ENCODE assay signal across 23 cellular contexts in genomic region chr7:18575989-18576572, GRCh38.
DNase-seq lines count a peak whose midpoint lies in the region; ATAC-seq and TF ChIP-seq lines count a peak whose summit lies in the region.
"Had no signal": no experiment of that assay in that cellular context is flagged by ENCODE, and none has a peak within 500 bp of the region (broad histone marks: within the 10 kb centered on the region; RNA-seq: fewer than 3 reads in every experiment).

No MANE protein-coding gene starts in this region.

- H3K36me3 ChIP-seq in DOHH2 (ENCODE audit: control insufficient read depth, low read length) (peaks cover 2% of the 10 kb centered on the region; the same call in 1 of the 2 replicates), MM.1S (replicated peaks; ENCODE audit: insufficient read depth, low read length) (no peaks in the 10 kb centered on the region), testis (ENCODE audit: low read depth, missing control alignments) (no peaks in the 10 kb centered on the region), ovary (no peaks in the 10 kb centered on the region)

- no peaks in the 10 kb centered on the region for H3K9me3 Mint-ChIP-seq in stimulated activated effector memory CD8-positive, alpha-beta T cell treated with anti-CD3 and anti-CD28 coated beads, Interleukin-12 subunit alpha, Interleukin-12 subunit beta, amount 100 ng/mL, for 72 hours
- H3K9me3 Mint-ChIP-seq: CD14-positive monocyte had no signal

- no peak overlapping the region for H3K4me3 Mint-ChIP-seq in stimulated activated effector memory CD8-positive, alpha-beta T cell treated with anti-CD3 and anti-CD28 coated beads, Interleukin-12 subunit alpha, Interleukin-12 subunit beta, amount 100 ng/mL, for 72 hours
- H3K4me3 Mint-ChIP-seq: CD14-positive monocyte had no signal

- H3K27ac ChIP-seq in DOHH2 (ENCODE audit: low read depth, low read length) (no peak overlapping the region), MM.1S (ENCODE audit: low read length) (no peak overlapping the region), testis (no peak overlapping the region), ovary (no peak overlapping the region)
- H3K27ac ChIP-seq: A549, GM23248, PC-9 had no signal

- TF ChIP-seq EP300 in ovary (IDR thresholded peaks at IDR 0.05): no peak

- WGBS in testis, 2 donors: 79 to 83% methylated on average over 4 of the region's 4 CpGs
- 53 to 63% (median 58%) methylated on average over 4 of the region's 4 CpGs for WGBS in ovary, 3 donors

- no peaks in the 10 kb centered on the region for H3K36me3 Mint-ChIP-seq in stimulated activated effector memory CD8-positive, alpha-beta T cell treated with anti-CD3 and anti-CD28 coated beads, Interleukin-12 subunit alpha, Interleukin-12 subunit beta, amount 100 ng/mL, for 72 hours

- H3K4me1 Mint-ChIP-seq in stimulated activated effector memory CD8-positive, alpha-beta T cell treated with anti-CD3 and anti-CD28 coated beads, Interleukin-12 subunit alpha, Interleukin-12 subunit beta, amount 100 ng/mL, for 72 hours: peaks cover 15% of the 10 kb centered on the region

- H3K9me3 ChIP-seq in DOHH2 (ENCODE audit: control insufficient read depth, insufficient read depth, low read length) (no peaks in the 10 kb centered on the region), MM.1S (replicated peaks; ENCODE audit: insufficient read depth, low read length) (no peaks in the 10 kb centered on the region), testis (no peaks in the 10 kb centered on the region), ovary (no peaks in the 10 kb centered on the region)
- H3K9me3 ChIP-seq: A549, SK-N-SH had no signal

- no peaks in the 10 kb centered on the region for H3K9me2 ChIP-seq in DOHH2 (replicated peaks; ENCODE audit: control insufficient read depth, low read length)
- no peaks in the 10 kb centered on the region for H3K9me2 ChIP-seq in MM.1S (replicated peaks; ENCODE audit: insufficient read depth, low read length)
- H3K9me2 ChIP-seq: SK-N-SH had no signal

- H3F3A ChIP-seq in DOHH2 (ENCODE audit: control insufficient read depth, insufficient read depth) (0 out of 2 replicates have a peak, but pooled peaks cover 3% of the 10 kb centered on the region), MM.1S (ENCODE audit: insufficient read depth, low read length) (no peaks in the 10 kb centered on the region)

- H3K9ac ChIP-seq in MM.1S (ENCODE audit: low read length): no peak overlapping the region
- H3K9ac ChIP-seq: GM23248, SK-N-SH had no signal

- H3K79me2 ChIP-seq in DOHH2 (ENCODE audit: control insufficient read depth, low read length): peaks cover 8% of the 10 kb centered on the region
- peaks cover 43% of the 10 kb centered on the region for H3K79me2 ChIP-seq in MM.1S (ENCODE audit: low read length)

- H3K4me3 ChIP-seq in DOHH2 (ENCODE audit: low read length) (no peak overlapping the region), MM.1S (ENCODE audit: low read length) (no peak overlapping the region), testis (no peak overlapping the region), ovary (no peak overlapping the region)
- H3K4me3 ChIP-seq: A549, GM23248, PC-9 had no signal

- no peak for TF ChIP-seq POLR2A in testis (IDR thresholded peaks at IDR 0.05)
- TF ChIP-seq POLR2A in ovary (IDR thresholded peaks at IDR 0.05): no peak

- H4K20me1 ChIP-seq in DOHH2 (ENCODE audit: control insufficient read depth, insufficient read depth, low read depth, low read length) (no peaks in the 10 kb centered on the region), MM.1S (ENCODE audit: insufficient read depth, low read length) (no peaks in the 10 kb centered on the region)

- H3K27me3 ChIP-seq in DOHH2 (ENCODE audit: control insufficient read depth, low read length) (no peaks in the 10 kb centered on the region), MM.1S (replicated peaks; ENCODE audit: insufficient read depth, low read length) (no peaks in the 10 kb centered on the region), testis (no peaks in the 10 kb centered on the region), ovary (no peaks in the 10 kb centered on the region)

- peak overlapping the region; percentile 10 for H3K27ac Mint-ChIP-seq in stimulated activated effector memory CD8-positive, alpha-beta T cell treated with anti-CD3 and anti-CD28 coated beads, Interleukin-12 subunit alpha, Interleukin-12 subunit beta, amount 100 ng/mL, for 72 hours

- no peak for ATAC-seq in stimulated activated effector memory CD8-positive, alpha-beta T cell treated with anti-CD3 and anti-CD28 coated beads, Interleukin-12 subunit alpha, Interleukin-12 subunit beta, amount 100 ng/mL, for 72 hours
- ATAC-seq: A549, HCT116, Right ventricle myocardium inferior had no signal

- H3K4me1 ChIP-seq in DOHH2 (ENCODE audit: control insufficient read depth, low read length): peaks cover 60% of the 10 kb centered on the region
- peaks cover 17% of the 10 kb centered on the region for H3K4me1 ChIP-seq in MM.1S (ENCODE audit: low read length)
- no peaks in the 10 kb centered on the region for H3K4me1 ChIP-seq in testis
- H3K4me1 ChIP-seq in ovary (ENCODE audit: insufficient read depth): no peaks in the 10 kb centered on the region
- H3K4me1 ChIP-seq: A549 had no signal

- TF ChIP-seq CTCF in DOHH2 (IDR thresholded peaks at IDR 0.05; ENCODE audit: low read depth, low read length, poor library complexity, severe bottlenecking): no peak
- no peak for TF ChIP-seq CTCF in MM.1S (IDR thresholded peaks at IDR 0.05; ENCODE audit: low read length)
- no peak for TF ChIP-seq CTCF in testis (IDR thresholded peaks at IDR 0.05)
- no peak for TF ChIP-seq CTCF in ovary (IDR thresholded peaks at IDR 0.05)

- peak overlapping the region; percentile 30; the same call in 1 of the 2 replicates for H3K4me2 ChIP-seq in DOHH2 (ENCODE audit: low read length)
- 0 out of 2 replicates have a peak overlapping the region, but pooled peaks have one; percentile 21 for H3K4me2 ChIP-seq in MM.1S (ENCODE audit: low read depth, low read length)
- H3K4me2 ChIP-seq: A549, PC-9, SK-N-SH had no signal

- H2AFZ ChIP-seq in MM.1S (ENCODE audit: low read length): no peak overlapping the region
- H2AFZ ChIP-seq: GM23248, PC-9 had no signal

- intact Hi-C loops in testis (cut with DNase I; ENCODE audit: low total_unique reads) (loop anchor here (10.0 kb wide), 1 partner anchor 221 kb away; no protein-coding TSS in a partner anchor), ovary (cut with DNase I) (loop anchor here in 1 of 4 donors (10.0 kb wide), 1 partner anchor 221 kb away; no protein-coding TSS in a partner anchor)

- DNase-seq in MM.1S (no peak), amniotic epithelial cell (ENCODE audit: low read depth) (peak; percentile 35), testis (no peak), ovary (no peak), NCI-H510A (lab: John Stamatoyannopoulos, UW) (no peak), NCI-H1694 treated with DMSO at 0.1 percent for 48 hours (lab: John Stamatoyannopoulos, UW) (no peak)
- no peak for DNase-seq in stimulated activated effector memory CD8-positive, alpha-beta T cell treated with anti-CD3 and anti-CD28 coated beads, Interleukin-12 subunit alpha, Interleukin-12 subunit beta, amount 100 ng/mL, for 72 hours (ENCODE audit: low spot score in 2 of 2)
- DNase-seq: COR-L47, DMS53, GDM1, GM23248, KG1, NCI-H1105 treated with DMSO at 0.1 percent for 48 hours, NCI-H1930, NCI-H2171, NCI-H524 treated with DMSO at 0.1 percent for 48 hours, PC-9, SK-N-SH had no signal
